14 cellular contexts compared by ENCODE assay signal in genomic region chr15:39699531-39700110, GRCh38.
"Had no signal": no experiment of that assay in that cellular context is flagged by ENCODE, and none has a peak within 500 bp of the region (broad histone marks: within the 10 kb centered on the region; RNA-seq: fewer than 3 reads in every experiment).

No MANE protein-coding gene starts in this region.

- FAIRE-seq: frontal cortex, TTC549 had no signal

- H3K27ac Mint-ChIP-seq: activated CD4-positive, alpha-beta T cell treated with anti-CD3 and anti-CD28 coated beads, Interleukin-2, amount 10 ng/mL, durations not matched to agents 7 days and 5 days; activated naive CD8-positive, alpha-beta T cell treated with anti-CD3 and anti-CD28 coated beads, Interleukin-2, amount 10 ng/mL, durations not matched to agents 7 days and 5 days; stimulated activated naive CD8-positive, alpha-beta T cell treated with anti-CD3 and anti-CD28 coated beads, Interleukin-15, Interleukin-2, amounts not matched to agents 100 ng/mL and 50 ng/mL, for 24 hours; type B pancreatic cell had no signal

- H3K27ac ChIP-seq: brain microvascular endothelial cell, heart right ventricle, psoas muscle, right lobe of liver had no signal

- H3K4me3 Mint-ChIP-seq: activated CD4-positive, alpha-beta T cell treated with anti-CD3 and anti-CD28 coated beads, Interleukin-2, amount 10 ng/mL, durations not matched to agents 7 days and 5 days; activated naive CD8-positive, alpha-beta T cell treated with anti-CD3 and anti-CD28 coated beads, Interleukin-2, amount 10 ng/mL, durations not matched to agents 7 days and 5 days; stimulated activated naive CD8-positive, alpha-beta T cell treated with anti-CD3 and anti-CD28 coated beads, Interleukin-15, Interleukin-2, amounts not matched to agents 100 ng/mL and 50 ng/mL, for 24 hours; type B pancreatic cell had no signal

- H3K4me3 ChIP-seq: heart right ventricle, psoas muscle, right lobe of liver had no signal

- H3K9me3 Mint-ChIP-seq: activated CD4-positive, alpha-beta T cell treated with anti-CD3 and anti-CD28 coated beads, Interleukin-2, amount 10 ng/mL, durations not matched to agents 7 days and 5 days; activated naive CD8-positive, alpha-beta T cell treated with anti-CD3 and anti-CD28 coated beads, Interleukin-2, amount 10 ng/mL, durations not matched to agents 7 days and 5 days; stimulated activated naive CD8-positive, alpha-beta T cell treated with anti-CD3 and anti-CD28 coated beads, Interleukin-15, Interleukin-2, amounts not matched to agents 100 ng/mL and 50 ng/mL, for 24 hours; type B pancreatic cell had no signal

- H3K36me3 ChIP-seq: brain microvascular endothelial cell, heart right ventricle, right lobe of liver had no signal

- DNase-seq: activated CD4-positive, alpha-beta T cell treated with anti-CD3 and anti-CD28 coated beads, Interleukin-2, amount 10 ng/mL, durations not matched to agents 7 days and 5 days; activated CD8-positive, alpha-beta memory T cell treated with anti-CD3 and anti-CD28 coated beads for 24 hours; activated naive CD4-positive, alpha-beta T cell; activated naive CD8-positive, alpha-beta T cell treated with anti-CD3 and anti-CD28 coated beads, Interleukin-2, amount 10 ng/mL, durations not matched to agents 7 days and 5 days; brain microvascular endothelial cell; effector memory CD4-positive, alpha-beta T cell; heart right ventricle; left colon; psoas muscle; right lobe of liver had no signal

- ATAC-seq: heart right ventricle, psoas muscle had no signal

- H3K36me3 Mint-ChIP-seq: activated naive CD8-positive, alpha-beta T cell treated with anti-CD3 and anti-CD28 coated beads, Interleukin-2, amount 10 ng/mL, durations not matched to agents 7 days and 5 days; type B pancreatic cell had no signal

- H3K27me3 Mint-ChIP-seq: type B pancreatic cell had no signal

- H3K27me3 ChIP-seq: brain microvascular endothelial cell, heart right ventricle, right lobe of liver had no signal

- H3K9me3 ChIP-seq: heart right ventricle, psoas muscle, right lobe of liver had no signal

- H3K4me1 Mint-ChIP-seq: activated CD4-positive, alpha-beta T cell treated with anti-CD3 and anti-CD28 coated beads, Interleukin-2, amount 10 ng/mL, durations not matched to agents 7 days and 5 days; activated naive CD8-positive, alpha-beta T cell treated with anti-CD3 and anti-CD28 coated beads, Interleukin-2, amount 10 ng/mL, durations not matched to agents 7 days and 5 days had no signal

- H3K4me1 ChIP-seq: heart right ventricle, psoas muscle, right lobe of liver had no signal
